Comparison of ENCODE assay signal across 12 cellular contexts in genomic region chr11:8258771-8259170, GRCh38. TPM values are rescaled to one million over a fixed set of nuclear protein-coding genes. Genes with fewer than 3 reads are reported as not detected.
DNase-seq lines count a peak whose midpoint lies in the region; TF ChIP-seq lines count a peak whose summit lies in the region.
"Had no signal": no experiment of that assay in that cellular context is flagged by ENCODE, and none has a peak within 500 bp of the region (broad histone marks: within the 10 kb centered on the region; RNA-seq: fewer than 3 reads in every experiment).

No MANE protein-coding gene starts in this region.

- H3K9me3 ChIP-seq in HAP-1: no peaks in the 10 kb centered on the region

- H3K9me3 Mint-ChIP-seq in nephron progenitor cell: no peaks in the 10 kb centered on the region
- H3K9me3 Mint-ChIP-seq in T-helper 2 cell treated with Interferon-gamma antibody and Interleukin-4, amounts not matched to agents 5 μg/mL and 100 μg/mL, for 36 hours: no peaks in the 10 kb centered on the region
- H3K9me3 Mint-ChIP-seq: dendritic cell treated with granulocyte-macrophage colony-stimulating factor and Interleukin-4, amounts not matched to agents 40 ng/mL and 50 ng/mL, for 4 days; immature natural killer cell had no signal

- DNase-seq in GM04504 (ENCODE audit: low read depth): peak; percentile 38
- DNase-seq in NCI-H460 (ENCODE audit: extremely low read depth, low read depth): peak; percentile 47
- peak; percentile 27 for DNase-seq in epithelial cell of prostate (ENCODE audit: low read depth, low spot score)
- DNase-seq in posterior vena cava (ENCODE audit: low spot score): peak; percentile 73
- DNase-seq in nephron progenitor cell: no peak
- no peak for DNase-seq in HAP-1 (ENCODE audit: low spot score in 2 of 2)
- DNase-seq in T-helper 2 cell treated with Interferon-gamma antibody and Interleukin-4, amounts not matched to agents 5 μg/mL and 100 μg/mL, for 36 hours (ENCODE audit: low spot score): no peak
- no peak for DNase-seq in D341Med (ENCODE audit: low spot score)
- DNase-seq: immature natural killer cell, MM.1S had no signal

- no peak overlapping the region for H3K4me3 Mint-ChIP-seq in nephron progenitor cell
- no peak overlapping the region for H3K4me3 Mint-ChIP-seq in T-helper 2 cell treated with Interferon-gamma antibody and Interleukin-4, amounts not matched to agents 5 μg/mL and 100 μg/mL, for 36 hours
- H3K4me3 Mint-ChIP-seq: dendritic cell treated with granulocyte-macrophage colony-stimulating factor and Interleukin-4, amounts not matched to agents 40 ng/mL and 50 ng/mL, for 4 days; immature natural killer cell had no signal

- peaks cover 9% of the 10 kb centered on the region for H3K4me1 Mint-ChIP-seq in nephron progenitor cell
- peaks cover 3% of the 10 kb centered on the region for H3K4me1 Mint-ChIP-seq in T-helper 2 cell treated with Interferon-gamma antibody and Interleukin-4, amounts not matched to agents 5 μg/mL and 100 μg/mL, for 36 hours (ENCODE audit: low read depth)

- H3K27me3 Mint-ChIP-seq in nephron progenitor cell (ENCODE audit: low read depth, poor library complexity): peaks cover 44% of the 10 kb centered on the region
- H3K27me3 Mint-ChIP-seq in T-helper 2 cell treated with Interferon-gamma antibody and Interleukin-4, amounts not matched to agents 5 μg/mL and 100 μg/mL, for 36 hours (ENCODE audit: low read depth): peaks cover 36% of the 10 kb centered on the region

- H3K36me3 Mint-ChIP-seq in nephron progenitor cell (ENCODE audit: low read depth): no peaks in the 10 kb centered on the region
- no peaks in the 10 kb centered on the region for H3K36me3 Mint-ChIP-seq in T-helper 2 cell treated with Interferon-gamma antibody and Interleukin-4, amounts not matched to agents 5 μg/mL and 100 μg/mL, for 36 hours (ENCODE audit: low read depth)
- H3K36me3 Mint-ChIP-seq: immature natural killer cell had no signal

- H3K4me1 ChIP-seq in HAP-1: peaks cover 5% of the 10 kb centered on the region

- no peak overlapping the region for H3K4me3 ChIP-seq in HAP-1
- H3K4me3 ChIP-seq: skin epidermis had no signal

- no peak for TF ChIP-seq CTCF in nephron progenitor cell (IDR thresholded peaks at IDR 0.05)

- intact Hi-C loops in posterior vena cava (cut with DNase I): no loop called here

- no peak overlapping the region for H3K27ac Mint-ChIP-seq in nephron progenitor cell
- no peak overlapping the region for H3K27ac Mint-ChIP-seq in T-helper 2 cell treated with Interferon-gamma antibody and Interleukin-4, amounts not matched to agents 5 μg/mL and 100 μg/mL, for 36 hours
- H3K27ac Mint-ChIP-seq: dendritic cell treated with granulocyte-macrophage colony-stimulating factor and Interleukin-4, amounts not matched to agents 40 ng/mL and 50 ng/mL, for 4 days; immature natural killer cell had no signal

- in situ Hi-C loops in HAP-1 (cut with MboI; ENCODE audit: low sequenced_read_pairs): no loop called here

- no peak overlapping the region for H3K27ac ChIP-seq in epithelial cell of prostate

- H3K27me3 ChIP-seq in HAP-1 (ENCODE audit: low read depth): 0 out of 2 replicates have a peak, but pooled peaks cover 3% of the 10 kb centered on the region

- H3K36me3 ChIP-seq in HAP-1 (replicated peaks): no peaks in the 10 kb centered on the region

RNA-seq across cellular contexts. Expression of gene LMO1, which starts 4.9 kb away (rescaled TPM):
- 0.40 and 1.5 TPM in 2 replicates for total RNA-seq in NCI-H460 (2014; rRNA removed; shearing (Covaris generic))
- not detected in 2 replicates for polyA plus RNA-seq in NCI-H460 (2014; cell fraction: nucleus; rRNA removed)
- under 1 TPM in 1 of 2 donors, not detected in 1; 0.38 TPM for total RNA-seq in posterior vena cava
- polyA plus RNA-seq: immature natural killer cell had no signal

Comparison
In these comparisons a context has a peak if more than half of its experiments do, and no peak if none do; other contexts are left out.
1. DNase-seq: peak in GM04504 (single experiment), NCI-H460 (single experiment), epithelial cell of prostate (single experiment) and posterior vena cava (single experiment); none in nephron progenitor cell (single experiment), HAP-1 (0 of 2), T-helper 2 cell treated with Interferon-gamma antibody and Interleukin-4, amounts not matched to agents 5 μg/mL and 100 μg/mL, for 36 hours (single experiment) and D341Med (single experiment).